19 cellular contexts compared by ENCODE assay signal in the genomic region with DNA sequence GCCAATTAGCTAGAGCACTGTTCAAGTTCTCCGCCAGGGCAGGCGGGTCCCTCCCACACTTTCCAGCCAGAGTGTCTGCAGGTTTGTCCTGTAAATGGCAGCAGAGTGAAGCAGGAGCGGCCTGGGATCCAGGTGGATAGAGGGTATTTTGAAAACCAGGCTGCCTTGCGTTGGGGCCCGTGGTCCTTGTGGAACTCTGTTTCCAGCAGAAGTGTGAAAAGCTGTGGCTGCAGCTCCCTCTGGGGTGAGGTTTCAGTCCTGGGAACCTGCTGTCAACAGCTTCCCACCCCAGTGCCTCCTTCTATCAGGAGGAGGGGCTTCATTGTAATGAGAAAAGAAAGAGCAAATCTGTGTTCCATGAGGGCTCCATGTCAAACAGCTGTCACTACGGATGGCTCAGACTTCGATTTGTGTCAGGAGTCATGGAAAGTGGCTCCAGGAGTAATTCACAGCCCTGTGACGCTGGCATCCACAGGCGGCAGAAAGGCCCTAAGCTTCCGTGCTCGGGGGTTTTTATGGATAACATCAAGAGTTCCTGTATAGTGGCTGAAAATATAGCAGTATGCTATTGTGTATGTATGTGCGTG.
"Had no signal": no experiment of that assay in that cellular context is flagged by ENCODE, and none has a peak within 500 bp of the region (broad histone marks: within the 10 kb centered on the region; RNA-seq: fewer than 3 reads in every experiment).

No MANE protein-coding gene starts in this region.

- H3K27ac Mint-ChIP-seq: activated T-helper 1 cell treated with anti-CD3 and anti-CD28 coated beads, Interleukin-12 subunit alpha, Interleukin-12 subunit beta, Interleukin-2, Interleukin-4 antibody, amounts not matched to agents 30 ng/mL and 10 ng/mL and 1 ng/mL, durations not matched to agents 14 hours and 24 hours and 36 hours; naive thymus-derived CD4-positive, alpha-beta T cell; progenitor cell of endocrine pancreas; T-helper 2 cell treated with Interferon-gamma antibody and Interleukin-4, amounts not matched to agents 5 μg/mL and 100 μg/mL, for 36 hours had no signal

- H3K9me3 ChIP-seq: breast epithelium, heart left ventricle, vagina had no signal

- H3K36me3 ChIP-seq: breast epithelium, heart left ventricle, tibial artery, vagina had no signal

- DNase-seq: activated CD4-positive, alpha-beta T cell treated with anti-CD3 and anti-CD28 coated beads, Interleukin-2, amount 50 U/mL, for 1 hour; activated naive CD4-positive, alpha-beta T cell; anterior cingulate cortex; dermis blood vessel endothelial cell; heart left ventricle; mammary epithelial cell; naive thymus-derived CD4-positive, alpha-beta T cell; occipital lobe; right cardiac atrium; small intestine; stimulated activated CD4-positive, alpha-beta T cell treated with anti-CD3 and anti-CD28 coated beads, Interleukin-4, amount 100 ng/mL, for 24 hours; stimulated activated naive CD4-positive, alpha-beta T cell; tibial artery had no signal

- H3K27me3 ChIP-seq: breast epithelium, tibial artery, vagina had no signal

- H3K4me1 Mint-ChIP-seq: naive thymus-derived CD4-positive, alpha-beta T cell had no signal

- H3K4me1 ChIP-seq: breast epithelium, heart left ventricle, tibial artery, vagina had no signal

- H3K27me3 Mint-ChIP-seq: naive thymus-derived CD4-positive, alpha-beta T cell had no signal

- ATAC-seq: heart left ventricle; left lobe of liver; naive thymus-derived CD4-positive, alpha-beta T cell; right cardiac atrium had no signal

- H3K4me3 ChIP-seq: breast epithelium, heart left ventricle, tibial artery, vagina had no signal

- H3K27ac ChIP-seq: breast epithelium, heart left ventricle, tibial artery, vagina had no signal

- H3K4me3 Mint-ChIP-seq: activated T-helper 1 cell treated with anti-CD3 and anti-CD28 coated beads, Interleukin-12 subunit alpha, Interleukin-12 subunit beta, Interleukin-2, Interleukin-4 antibody, amounts not matched to agents 30 ng/mL and 10 ng/mL and 1 ng/mL, durations not matched to agents 14 hours and 24 hours and 36 hours; naive thymus-derived CD4-positive, alpha-beta T cell; T-helper 2 cell treated with Interferon-gamma antibody and Interleukin-4, amounts not matched to agents 5 μg/mL and 100 μg/mL, for 36 hours had no signal
